In genomic region chr7:327991-328702, GRCh38 we compare ENCODE assay signal across 23 cellular contexts. TPM values are rescaled to one million over a fixed set of nuclear protein-coding genes. Genes with fewer than 3 reads are reported as not detected.
A peak's percentile ranks its signal among the peaks of the same experiment; 100 is the strongest.
DNase-seq lines count a peak whose midpoint lies in the region; ATAC-seq and TF ChIP-seq lines count a peak whose summit lies in the region.
"Had no signal": no experiment of that assay in that cellular context is flagged by ENCODE, and none has a peak within 500 bp of the region (broad histone marks: within the 10 kb centered on the region; RNA-seq: fewer than 3 reads in every experiment).

No MANE protein-coding gene starts in this region.

- H2AFZ ChIP-seq in mesenchymal stem cell (ENCODE audit: low read depth, low read length): no peak overlapping the region

- no peak overlapping the region for H2BK15ac ChIP-seq in mesenchymal stem cell (ENCODE audit: low read depth, poor library complexity, severe bottlenecking)

- no peak overlapping the region for H2BK12ac ChIP-seq in mesenchymal stem cell (ENCODE audit: low read length in 2 of 2)

- DNase-seq in Right ventricle myocardium inferior (ENCODE audit: missing footprints) (peak; percentile 15), left ventricle myocardium inferior (no peak), body of pancreas (no peak), mesenchymal stem cell (no peak), transverse colon (no peak), T-helper 1 cell (no peak), NCI-H1694 treated with DMSO at 0.1 percent for 48 hours (lab: John Stamatoyannopoulos, UW) (no peak), iPS-NIHi7 (ENCODE audit: extremely low spot score) (no peak)
- DNase-seq: 8988T, AML-193, DMS53, GF-D8, Kasumi-1, MG63, NCI-H1417 treated with DMSO at 0.1 percent for 48 hours, NCI-H187 treated with DMSO at 0.1 percent for 48 hours, NCI-H2107, NCI-H446 treated with DMSO at 0.1 percent for 48 hours, NCI-H526 treated with DMSO at 0.1 percent for 48 hours, OCI-M1, SHP77 had no signal

- H3K36me3 ChIP-seq in left ventricle myocardium inferior (no peaks in the 10 kb centered on the region), body of pancreas (replicated peaks in 1 of 2; ENCODE audit: insufficient read depth in 1 of 2, low read depth in 2 of 2) (no peaks in the 10 kb centered on the region), mesenchymal stem cell (ENCODE audit: control insufficient read depth in 1 of 2, insufficient read depth in 2 of 2, low read depth in 1 of 2, low read length in 2 of 2) (no peaks in the 10 kb centered on the region), transverse colon (no peaks in the 10 kb centered on the region)
- H3K36me3 ChIP-seq: MG63 had no signal

- H3K9me3 ChIP-seq in left ventricle myocardium inferior (replicated peaks) (peaks cover 6% of the 10 kb centered on the region), body of pancreas (no peaks in the 10 kb centered on the region), mesenchymal stem cell (ENCODE audit: control insufficient read depth, low read length) (peaks cover 7% of the 10 kb centered on the region), transverse colon (no peaks in the 10 kb centered on the region)
- H3K9me3 ChIP-seq: MG63 had no signal

- no peak overlapping the region for H3K14ac ChIP-seq in mesenchymal stem cell (ENCODE audit: low read length in 2 of 2)

- H2BK120ac ChIP-seq in mesenchymal stem cell (ENCODE audit: low read depth, low read length): no peak overlapping the region

- H3K79me1 ChIP-seq in mesenchymal stem cell (replicated peaks; ENCODE audit: low read length, poor library complexity, severe bottlenecking): no peaks in the 10 kb centered on the region

- H4K8ac ChIP-seq in mesenchymal stem cell (ENCODE audit: low read length): no peak overlapping the region

- ATAC-seq in Right ventricle myocardium inferior: no peak
- ATAC-seq in body of pancreas: no peak

- TF ChIP-seq POLR2A in body of pancreas (IDR thresholded peaks at IDR 0.05) (no peak), transverse colon (IDR thresholded peaks at IDR 0.05) (no peak)

- WGBS in body of pancreas, 2 donors: 87 to 93% methylated on average over 22 of the region's 22 CpGs
- 84% methylated on average over 22 of the region's 22 CpGs for WGBS in mesenchymal stem cell
- 86 to 89% methylated on average over 12 to 22 of the region's 22 CpGs for WGBS in transverse colon (ENCODE audit: low coverage in 1 of 2), 2 donors

- no peak for TF ChIP-seq CTCF in left ventricle myocardium inferior (IDR thresholded peaks at IDR 0.05; ENCODE audit: borderline replicate concordance)
- no peak for TF ChIP-seq CTCF in body of pancreas (IDR thresholded peaks at IDR 0.05)
- no peak for TF ChIP-seq CTCF in transverse colon (IDR thresholded peaks at IDR 0.05)

- TF ChIP-seq EP300 in transverse colon (IDR thresholded peaks at IDR 0.05; ENCODE audit: low read depth): no peak

- H3K27me3 ChIP-seq in left ventricle myocardium inferior (ENCODE audit: low read depth) (peaks cover 31% of the 10 kb centered on the region), body of pancreas (no peaks in the 10 kb centered on the region), mesenchymal stem cell (ENCODE audit: control insufficient read depth in 1 of 2, insufficient read depth in 1 of 2, low read length in 2 of 2) (peaks cover 15 to 88% of the 10 kb centered on the region in 2 experiments), transverse colon (no peaks in the 10 kb centered on the region)
- H3K27me3 ChIP-seq: MG63 had no signal

- no peak overlapping the region for H3K18ac ChIP-seq in mesenchymal stem cell (ENCODE audit: low read depth in 1 of 2, low read length in 2 of 2)

- H2BK5ac ChIP-seq in mesenchymal stem cell (ENCODE audit: low read depth, low read length, poor library complexity, severe bottlenecking): no peak overlapping the region

- no peak overlapping the region for H4K91ac ChIP-seq in mesenchymal stem cell (ENCODE audit: low read length)

- H3K27ac ChIP-seq in left ventricle myocardium inferior (replicated peaks): no peak overlapping the region
- H3K27ac ChIP-seq in body of pancreas: peak overlapping the region in 3 of 4 donors; percentile 88 to 98 (median 91)
- H3K27ac ChIP-seq in mesenchymal stem cell (ENCODE audit: low read length, poor library complexity, severe bottlenecking): no peak overlapping the region
- peak overlapping the region; percentile 70 to 83 (median 78) for H3K27ac ChIP-seq in transverse colon
- H3K27ac ChIP-seq: C4-2B had no signal

- H2AK5ac ChIP-seq in mesenchymal stem cell (ENCODE audit: low read length, severe bottlenecking): peak overlapping the region; percentile 1

- H3K4me3 ChIP-seq in left ventricle myocardium inferior (no peak overlapping the region), body of pancreas (no peak overlapping the region), mesenchymal stem cell (ENCODE audit: insufficient read depth in 1 of 2, low read depth in 1 of 2, low read length in 2 of 2) (no peak overlapping the region), transverse colon (no peak overlapping the region)
- H3K4me3 ChIP-seq: MG63 had no signal

- intact Hi-C loops in Right ventricle myocardium inferior (cut with DNase I): loop anchor here (10.0 kb wide), 1 partner anchor 547 kb away; the partner anchor contains the start of gene GET4
- intact Hi-C loops in left ventricle myocardium inferior (cut with micrococcal nuclease): no loop called here
- intact Hi-C loops in body of pancreas (cut with DNase I): no loop called here
- intact Hi-C loops in transverse colon (cut with DNase I; ENCODE audit: low total_unique reads): no loop called here

- no peak overlapping the region for H3K4ac ChIP-seq in mesenchymal stem cell (ENCODE audit: low read depth in 1 of 2, low read length in 2 of 2)

- no peak overlapping the region for H3K9ac ChIP-seq in mesenchymal stem cell (ENCODE audit: low read length)

- in situ Hi-C loops in transverse colon (cut with MboI; ENCODE audit: low pct_ligation_motif_present in 1 of 4, low pct_unique_long_range_greater_than_20kb in 1 of 4, low sequenced_read_pairs in 3 of 4): loop anchor here in 1 of 4 donors (10.0 kb wide), 1 partner anchor 447 kb away; no protein-coding TSS in a partner anchor

- H3K4me1 ChIP-seq in left ventricle myocardium inferior (peaks cover 10% of the 10 kb centered on the region), body of pancreas (peaks cover 38% of the 10 kb centered on the region), mesenchymal stem cell (ENCODE audit: control insufficient read depth, insufficient read depth, low read depth, low read length) (peaks cover 31% of the 10 kb centered on the region), transverse colon (peaks cover 33 to 71% (median 54%) of the 10 kb centered on the region in 4 donors)

- H3K23ac ChIP-seq in mesenchymal stem cell (ENCODE audit: low read length in 2 of 2): no peak overlapping the region

- no peak overlapping the region for H3K4me2 ChIP-seq in mesenchymal stem cell (ENCODE audit: low read length, poor library complexity, severe bottlenecking)

RNA-seq across cellular contexts. Expression of gene FOXL3, which starts 38.2 kb away (rescaled TPM):
- total RNA-seq in Right ventricle myocardium inferior (not detected), left ventricle myocardium inferior (not detected), body of pancreas (not detected), transverse colon (not detected)
- polyA plus RNA-seq in mesenchymal stem cell (2013, experiment 1 of 2): not detected
- not detected for polyA plus RNA-seq in mesenchymal stem cell (2013, experiment 2 of 2)
- total RNA-seq: H1 had no signal
- polyA plus RNA-seq: H1 had no signal

Comparison
In these comparisons a context has a peak if more than half of its experiments do, and no peak if none do; other contexts are left out.
1. H3K27ac ChIP-seq: peak in body of pancreas (3 of 4) and transverse colon (4 of 4); none in left ventricle myocardium inferior (single experiment) and mesenchymal stem cell (single experiment).